ENCODE assay signal across 13 cellular contexts in genomic region chr11:78332872-78333271, GRCh38.
"Had no signal": no experiment of that assay in that cellular context is flagged by ENCODE, and none has a peak within 500 bp of the region (broad histone marks: within the 10 kb centered on the region; RNA-seq: fewer than 3 reads in every experiment).

No MANE protein-coding gene starts in this region.

- H3K4me1 Mint-ChIP-seq: immature natural killer cell had no signal

- H3K9me3 Mint-ChIP-seq: immature natural killer cell, T-cell had no signal

- H3K36me3 Mint-ChIP-seq: immature natural killer cell, T-cell had no signal

- H3K36me3 ChIP-seq: esophagus muscularis mucosa, stomach, tibial artery, vagina had no signal

- H3K27me3 Mint-ChIP-seq: activated naive CD8-positive, alpha-beta T cell; T-cell had no signal

- H3K9me3 ChIP-seq: esophagus muscularis mucosa, stomach, tibial artery, vagina had no signal

- H3K4me3 Mint-ChIP-seq: activated naive CD8-positive, alpha-beta T cell; immature natural killer cell; T-cell had no signal

- H3K4me3 ChIP-seq: esophagus muscularis mucosa, SK-N-MC, stomach, tibial artery, vagina had no signal

- H3K4me1 ChIP-seq: parathyroid adenoma had no signal

- H3K27ac Mint-ChIP-seq: activated naive CD8-positive, alpha-beta T cell; immature natural killer cell; T-cell had no signal

- ATAC-seq: left cardiac atrium, T-cell had no signal

- H3K27me3 ChIP-seq: esophagus muscularis mucosa, stomach, tibial artery, vagina had no signal

- H3K27ac ChIP-seq: esophagus muscularis mucosa, parathyroid adenoma, SK-N-MC, stomach, tibial artery, vagina had no signal

- DNase-seq: activated gamma-delta T cell; activated T-cell treated with anti-CD3 and anti-CD28 coated beads for 4 hours; immature natural killer cell; left cardiac atrium; stimulated activated CD4-positive, alpha-beta T cell treated with anti-CD3 and anti-CD28 coated beads, Interleukin-4, amount 100 ng/mL, for 4 hours; stomach; T-cell; tibial artery had no signal
